In the genomic region with DNA sequence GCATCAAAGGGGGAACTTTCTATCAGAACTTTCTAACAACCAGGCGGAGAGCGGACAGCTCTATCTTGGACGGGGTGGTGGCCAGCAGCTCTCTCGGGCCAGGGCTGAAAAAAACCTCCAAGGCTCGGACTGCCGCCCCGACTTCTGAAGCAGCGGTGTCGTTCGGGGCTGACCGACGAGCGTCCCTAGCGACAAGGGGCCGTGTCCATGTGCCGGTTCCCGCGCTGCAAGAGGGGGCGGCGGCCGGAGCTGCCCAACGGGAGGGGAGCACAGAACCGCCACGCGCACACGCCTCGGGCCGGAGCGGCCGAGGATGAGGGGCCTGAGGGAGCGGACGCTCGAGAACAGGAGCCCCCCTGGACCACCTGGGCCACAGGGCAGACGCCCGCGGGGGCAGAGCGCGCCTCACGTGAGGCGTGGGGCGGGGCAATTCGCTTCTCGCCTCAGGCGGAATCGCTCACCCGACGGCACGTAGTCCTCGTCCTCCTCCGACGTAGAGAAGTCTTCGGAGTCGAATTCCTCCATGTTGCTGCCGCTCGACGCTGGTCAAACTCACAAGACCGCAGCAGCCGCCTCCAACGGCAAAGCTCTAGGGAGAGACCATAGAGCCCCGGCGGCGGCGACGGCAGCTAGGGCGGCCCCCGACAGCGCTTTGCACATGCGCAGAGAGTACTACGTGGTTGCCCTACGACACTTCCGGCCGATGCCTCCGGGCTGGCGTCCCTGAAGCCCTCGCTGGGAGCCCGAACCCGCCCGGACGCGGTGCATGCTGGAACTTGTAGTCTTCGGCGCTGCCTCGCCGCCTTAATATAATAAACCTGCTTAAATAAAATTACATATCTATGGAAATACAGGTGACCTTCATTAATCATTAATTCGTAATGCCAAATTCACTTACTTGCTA, we compare ENCODE assay signal across 1 cellular context.
TF ChIP-seq lines count a peak whose summit lies in the region.

A gene (minus strand): TSS at position 676 of the 904 bp plus-strand sequence. CDS start 151 bp downstream, at position 525.

TF ChIP-seq in HepG2, 621 proteins besides CTCF, POLR2A, EP300 and RAD21 (continued from another document and continues in another):
- TF ChIP-seq, protein P1, sequence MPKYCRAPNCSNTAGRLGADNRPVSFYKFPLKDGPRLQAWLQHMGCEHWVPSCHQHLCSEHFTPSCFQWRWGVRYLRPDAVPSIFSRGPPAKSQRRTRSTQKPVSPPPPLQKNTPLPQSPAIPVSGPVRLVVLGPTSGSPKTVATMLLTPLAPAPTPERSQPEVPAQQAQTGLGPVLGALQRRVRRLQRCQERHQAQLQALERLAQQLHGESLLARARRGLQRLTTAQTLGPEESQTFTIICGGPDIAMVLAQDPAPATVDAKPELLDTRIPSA (CRISPR knock-in tag; IDR thresholded peaks at IDR 0.05; ENCODE audit: borderline replicate concordance), result peak; percentile 97
- TF ChIP-seq ZNF598 (CRISPR knock-in tag; IDR thresholded peaks at IDR 0.05; ENCODE audit: borderline replicate concordance) (peak; percentile 93; the same call in 1 of the 2 replicates), SMAD1 (CRISPR knock-in tag; IDR thresholded peaks at IDR 0.05; ENCODE audit: borderline replicate concordance, low read depth) (peak; percentile 95), POLR2AphosphoS5 (IDR thresholded peaks at IDR 0.05; ENCODE audit: low read depth, low read length) (peak; percentile 86), ZBTB20 (CRISPR knock-in tag; IDR thresholded peaks at IDR 0.05; ENCODE audit: borderline replicate concordance, low read depth) (peak; percentile 79; the same call in 1 of the 2 replicates), SKI (IDR thresholded peaks at IDR 0.05; ENCODE audit: partially characterized antibody) (no peak), HOXD1 (CRISPR knock-in tag; IDR thresholded peaks at IDR 0.05) (no peak; the same call in 1 of the 2 replicates), ZNF282 (IDR thresholded peaks at IDR 0.05; ENCODE audit: partially characterized antibody) (no peak), PTBP1 (IDR thresholded peaks at IDR 0.05; ENCODE audit: low read depth, low read length, poor library complexity, severe bottlenecking) (peak; percentile 48), ZNF350 (CRISPR knock-in tag; IDR thresholded peaks at IDR 0.05; ENCODE audit: borderline replicate concordance, low read depth) (peak; percentile 95), KAT8 (CRISPR knock-in tag; IDR thresholded peaks at IDR 0.05) (no peak; the same call in 1 of the 2 replicates), CHCHD3 (CRISPR knock-in tag; IDR thresholded peaks at IDR 0.05) (peak; percentile 77; the same call in 1 of the 2 replicates), GATAD2A (CRISPR knock-in tag; IDR thresholded peaks at IDR 0.05) (no peak), FOXO1 (CRISPR knock-in tag; IDR thresholded peaks at IDR 0.05) (peak; percentile 27), REL (CRISPR knock-in tag; conservative IDR thresholded peaks at IDR 0.05) (peak; percentile 87; the same call in 1 of the 2 replicates), ATRX (CRISPR knock-in tag; IDR thresholded peaks at IDR 0.05; ENCODE audit: borderline replicate concordance) (no peak), ZNF326 (CRISPR knock-in tag; IDR thresholded peaks at IDR 0.05; ENCODE audit: borderline replicate concordance) (no peak)
- TF ChIP-seq, protein P2, sequence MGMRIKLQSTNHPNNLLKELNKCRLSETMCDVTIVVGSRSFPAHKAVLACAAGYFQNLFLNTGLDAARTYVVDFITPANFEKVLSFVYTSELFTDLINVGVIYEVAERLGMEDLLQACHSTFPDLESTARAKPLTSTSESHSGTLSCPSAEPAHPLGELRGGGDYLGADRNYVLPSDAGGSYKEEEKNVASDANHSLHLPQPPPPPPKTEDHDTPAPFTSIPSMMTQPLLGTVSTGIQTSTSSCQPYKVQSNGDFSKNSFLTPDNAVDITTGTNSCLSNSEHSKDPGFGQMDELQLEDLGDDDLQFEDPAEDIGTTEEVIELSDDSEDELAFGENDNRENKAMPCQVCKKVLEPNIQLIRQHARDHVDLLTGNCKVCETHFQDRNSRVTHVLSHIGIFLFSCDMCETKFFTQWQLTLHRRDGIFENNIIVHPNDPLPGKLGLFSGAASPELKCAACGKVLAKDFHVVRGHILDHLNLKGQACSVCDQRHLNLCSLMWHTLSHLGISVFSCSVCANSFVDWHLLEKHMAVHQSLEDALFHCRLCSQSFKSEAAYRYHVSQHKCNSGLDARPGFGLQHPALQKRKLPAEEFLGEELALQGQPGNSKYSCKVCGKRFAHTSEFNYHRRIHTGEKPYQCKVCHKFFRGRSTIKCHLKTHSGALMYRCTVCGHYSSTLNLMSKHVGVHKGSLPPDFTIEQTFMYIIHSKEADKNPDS (CRISPR knock-in tag; IDR thresholded peaks at IDR 0.05), result peak; percentile 70; the same call in 1 of the 2 replicates
- TF ChIP-seq, protein P3, sequence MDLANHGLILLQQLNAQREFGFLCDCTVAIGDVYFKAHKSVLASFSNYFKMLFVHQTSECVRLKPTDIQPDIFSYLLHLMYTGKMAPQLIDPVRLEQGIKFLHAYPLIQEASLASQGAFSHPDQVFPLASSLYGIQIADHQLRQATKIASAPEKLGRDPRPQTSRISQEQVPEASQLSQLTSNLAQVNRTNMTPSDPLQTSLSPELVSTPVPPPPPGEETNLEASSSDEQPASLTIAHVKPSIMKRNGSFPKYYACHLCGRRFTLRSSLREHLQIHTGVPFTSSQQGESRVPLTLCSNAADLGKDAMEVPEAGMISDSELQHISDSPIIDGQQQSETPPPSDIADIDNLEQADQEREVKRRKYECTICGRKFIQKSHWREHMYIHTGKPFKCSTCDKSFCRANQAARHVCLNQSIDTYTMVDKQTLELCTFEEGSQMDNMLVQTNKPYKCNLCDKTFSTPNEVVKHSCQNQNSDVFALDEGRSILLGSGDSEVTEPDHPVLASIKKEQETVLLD (CRISPR knock-in tag; IDR thresholded peaks at IDR 0.05; ENCODE audit: low read depth), result peak; percentile 90
- TF ChIP-seq, protein P4, sequence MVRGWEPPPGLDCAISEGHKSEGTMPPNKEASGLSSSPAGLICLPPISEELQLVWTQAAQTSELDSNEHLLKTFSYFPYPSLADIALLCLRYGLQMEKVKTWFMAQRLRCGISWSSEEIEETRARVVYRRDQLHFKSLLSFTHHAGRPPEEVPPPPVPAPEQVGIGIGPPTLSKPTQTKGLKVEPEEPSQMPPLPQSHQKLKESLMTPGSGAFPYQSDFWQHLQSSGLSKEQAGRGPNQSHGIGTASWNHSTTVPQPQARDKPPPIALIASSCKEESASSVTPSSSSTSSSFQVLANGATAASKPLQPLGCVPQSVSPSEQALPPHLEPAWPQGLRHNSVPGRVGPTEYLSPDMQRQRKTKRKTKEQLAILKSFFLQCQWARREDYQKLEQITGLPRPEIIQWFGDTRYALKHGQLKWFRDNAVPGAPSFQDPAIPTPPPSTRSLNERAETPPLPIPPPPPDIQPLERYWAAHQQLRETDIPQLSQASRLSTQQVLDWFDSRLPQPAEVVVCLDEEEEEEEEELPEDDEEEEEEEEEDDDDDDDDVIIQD (CRISPR knock-in tag; IDR thresholded peaks at IDR 0.05; ENCODE audit: low read depth), result peak; percentile 14; the same call in 1 of the 2 replicates
- TF ChIP-seq, protein P5, sequence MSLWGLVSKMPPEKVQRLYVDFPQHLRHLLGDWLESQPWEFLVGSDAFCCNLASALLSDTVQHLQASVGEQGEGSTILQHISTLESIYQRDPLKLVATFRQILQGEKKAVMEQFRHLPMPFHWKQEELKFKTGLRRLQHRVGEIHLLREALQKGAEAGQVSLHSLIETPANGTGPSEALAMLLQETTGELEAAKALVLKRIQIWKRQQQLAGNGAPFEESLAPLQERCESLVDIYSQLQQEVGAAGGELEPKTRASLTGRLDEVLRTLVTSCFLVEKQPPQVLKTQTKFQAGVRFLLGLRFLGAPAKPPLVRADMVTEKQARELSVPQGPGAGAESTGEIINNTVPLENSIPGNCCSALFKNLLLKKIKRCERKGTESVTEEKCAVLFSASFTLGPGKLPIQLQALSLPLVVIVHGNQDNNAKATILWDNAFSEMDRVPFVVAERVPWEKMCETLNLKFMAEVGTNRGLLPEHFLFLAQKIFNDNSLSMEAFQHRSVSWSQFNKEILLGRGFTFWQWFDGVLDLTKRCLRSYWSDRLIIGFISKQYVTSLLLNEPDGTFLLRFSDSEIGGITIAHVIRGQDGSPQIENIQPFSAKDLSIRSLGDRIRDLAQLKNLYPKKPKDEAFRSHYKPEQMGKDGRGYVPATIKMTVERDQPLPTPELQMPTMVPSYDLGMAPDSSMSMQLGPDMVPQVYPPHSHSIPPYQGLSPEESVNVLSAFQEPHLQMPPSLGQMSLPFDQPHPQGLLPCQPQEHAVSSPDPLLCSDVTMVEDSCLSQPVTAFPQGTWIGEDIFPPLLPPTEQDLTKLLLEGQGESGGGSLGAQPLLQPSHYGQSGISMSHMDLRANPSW (CRISPR knock-in tag; IDR thresholded peaks at IDR 0.05; ENCODE audit: borderline replicate concordance), result peak; percentile 27; the same call in 1 of the 2 replicates
- TF ChIP-seq, protein P6, sequence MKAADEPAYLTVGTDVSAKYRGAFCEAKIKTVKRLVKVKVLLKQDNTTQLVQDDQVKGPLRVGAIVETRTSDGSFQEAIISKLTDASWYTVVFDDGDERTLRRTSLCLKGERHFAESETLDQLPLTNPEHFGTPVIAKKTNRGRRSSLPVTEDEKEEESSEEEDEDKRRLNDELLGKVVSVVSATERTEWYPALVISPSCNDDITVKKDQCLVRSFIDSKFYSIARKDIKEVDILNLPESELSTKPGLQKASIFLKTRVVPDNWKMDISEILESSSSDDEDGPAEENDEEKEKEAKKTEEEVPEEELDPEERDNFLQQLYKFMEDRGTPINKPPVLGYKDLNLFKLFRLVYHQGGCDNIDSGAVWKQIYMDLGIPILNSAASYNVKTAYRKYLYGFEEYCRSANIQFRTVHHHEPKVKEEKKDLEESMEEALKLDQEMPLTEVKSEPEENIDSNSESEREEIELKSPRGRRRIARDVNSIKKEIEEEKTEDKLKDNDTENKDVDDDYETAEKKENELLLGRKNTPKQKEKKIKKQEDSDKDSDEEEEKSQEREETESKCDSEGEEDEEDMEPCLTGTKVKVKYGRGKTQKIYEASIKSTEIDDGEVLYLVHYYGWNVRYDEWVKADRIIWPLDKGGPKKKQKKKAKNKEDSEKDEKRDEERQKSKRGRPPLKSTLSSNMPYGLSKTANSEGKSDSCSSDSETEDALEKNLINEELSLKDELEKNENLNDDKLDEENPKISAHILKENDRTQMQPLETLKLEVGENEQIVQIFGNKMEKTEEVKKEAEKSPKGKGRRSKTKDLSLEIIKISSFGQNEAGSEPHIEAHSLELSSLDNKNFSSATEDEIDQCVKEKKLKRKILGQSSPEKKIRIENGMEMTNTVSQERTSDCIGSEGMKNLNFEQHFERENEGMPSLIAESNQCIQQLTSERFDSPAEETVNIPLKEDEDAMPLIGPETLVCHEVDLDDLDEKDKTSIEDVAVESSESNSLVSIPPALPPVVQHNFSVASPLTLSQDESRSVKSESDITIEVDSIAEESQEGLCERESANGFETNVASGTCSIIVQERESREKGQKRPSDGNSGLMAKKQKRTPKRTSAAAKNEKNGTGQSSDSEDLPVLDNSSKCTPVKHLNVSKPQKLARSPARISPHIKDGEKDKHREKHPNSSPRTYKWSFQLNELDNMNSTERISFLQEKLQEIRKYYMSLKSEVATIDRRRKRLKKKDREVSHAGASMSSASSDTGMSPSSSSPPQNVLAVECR (CRISPR knock-in tag; IDR thresholded peaks at IDR 0.05; ENCODE audit: borderline replicate concordance), result peak; percentile 100
- TF ChIP-seq, protein P7, sequence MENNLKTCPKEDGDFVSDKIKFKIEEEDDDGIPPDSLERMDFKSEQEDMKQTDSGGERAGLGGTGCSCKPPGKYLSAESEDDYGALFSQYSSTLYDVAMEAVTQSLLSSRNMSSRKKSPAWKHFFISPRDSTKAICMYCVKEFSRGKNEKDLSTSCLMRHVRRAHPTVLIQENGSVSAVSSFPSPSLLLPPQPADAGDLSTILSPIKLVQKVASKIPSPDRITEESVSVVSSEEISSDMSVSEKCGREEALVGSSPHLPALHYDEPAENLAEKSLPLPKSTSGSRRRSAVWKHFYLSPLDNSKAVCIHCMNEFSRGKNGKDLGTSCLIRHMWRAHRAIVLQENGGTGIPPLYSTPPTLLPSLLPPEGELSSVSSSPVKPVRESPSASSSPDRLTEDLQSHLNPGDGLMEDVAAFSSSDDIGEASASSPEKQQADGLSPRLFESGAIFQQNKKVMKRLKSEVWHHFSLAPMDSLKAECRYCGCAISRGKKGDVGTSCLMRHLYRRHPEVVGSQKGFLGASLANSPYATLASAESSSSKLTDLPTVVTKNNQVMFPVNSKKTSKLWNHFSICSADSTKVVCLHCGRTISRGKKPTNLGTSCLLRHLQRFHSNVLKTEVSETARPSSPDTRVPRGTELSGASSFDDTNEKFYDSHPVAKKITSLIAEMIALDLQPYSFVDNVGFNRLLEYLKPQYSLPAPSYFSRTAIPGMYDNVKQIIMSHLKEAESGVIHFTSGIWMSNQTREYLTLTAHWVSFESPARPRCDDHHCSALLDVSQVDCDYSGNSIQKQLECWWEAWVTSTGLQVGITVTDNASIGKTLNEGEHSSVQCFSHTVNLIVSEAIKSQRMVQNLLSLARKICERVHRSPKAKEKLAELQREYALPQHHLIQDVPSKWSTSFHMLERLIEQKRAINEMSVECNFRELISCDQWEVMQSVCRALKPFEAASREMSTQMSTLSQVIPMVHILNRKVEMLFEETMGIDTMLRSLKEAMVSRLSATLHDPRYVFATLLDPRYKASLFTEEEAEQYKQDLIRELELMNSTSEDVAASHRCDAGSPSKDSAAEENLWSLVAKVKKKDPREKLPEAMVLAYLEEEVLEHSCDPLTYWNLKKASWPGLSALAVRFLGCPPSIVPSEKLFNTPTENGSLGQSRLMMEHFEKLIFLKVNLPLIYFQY (CRISPR knock-in tag; IDR thresholded peaks at IDR 0.05; ENCODE audit: borderline replicate concordance), result peak; percentile 26; the same call in 1 of the 2 replicates
- TF ChIP-seq, protein P8, sequence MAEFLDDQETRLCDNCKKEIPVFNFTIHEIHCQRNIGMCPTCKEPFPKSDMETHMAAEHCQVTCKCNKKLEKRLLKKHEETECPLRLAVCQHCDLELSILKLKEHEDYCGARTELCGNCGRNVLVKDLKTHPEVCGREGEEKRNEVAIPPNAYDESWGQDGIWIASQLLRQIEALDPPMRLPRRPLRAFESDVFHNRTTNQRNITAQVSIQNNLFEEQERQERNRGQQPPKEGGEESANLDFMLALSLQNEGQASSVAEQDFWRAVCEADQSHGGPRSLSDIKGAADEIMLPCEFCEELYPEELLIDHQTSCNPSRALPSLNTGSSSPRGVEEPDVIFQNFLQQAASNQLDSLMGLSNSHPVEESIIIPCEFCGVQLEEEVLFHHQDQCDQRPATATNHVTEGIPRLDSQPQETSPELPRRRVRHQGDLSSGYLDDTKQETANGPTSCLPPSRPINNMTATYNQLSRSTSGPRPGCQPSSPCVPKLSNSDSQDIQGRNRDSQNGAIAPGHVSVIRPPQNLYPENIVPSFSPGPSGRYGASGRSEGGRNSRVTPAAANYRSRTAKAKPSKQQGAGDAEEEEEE (CRISPR knock-in tag; IDR thresholded peaks at IDR 0.05; ENCODE audit: borderline replicate concordance), result no peak; the same call in 1 of the 2 replicates
- TF ChIP-seq, protein P9, sequence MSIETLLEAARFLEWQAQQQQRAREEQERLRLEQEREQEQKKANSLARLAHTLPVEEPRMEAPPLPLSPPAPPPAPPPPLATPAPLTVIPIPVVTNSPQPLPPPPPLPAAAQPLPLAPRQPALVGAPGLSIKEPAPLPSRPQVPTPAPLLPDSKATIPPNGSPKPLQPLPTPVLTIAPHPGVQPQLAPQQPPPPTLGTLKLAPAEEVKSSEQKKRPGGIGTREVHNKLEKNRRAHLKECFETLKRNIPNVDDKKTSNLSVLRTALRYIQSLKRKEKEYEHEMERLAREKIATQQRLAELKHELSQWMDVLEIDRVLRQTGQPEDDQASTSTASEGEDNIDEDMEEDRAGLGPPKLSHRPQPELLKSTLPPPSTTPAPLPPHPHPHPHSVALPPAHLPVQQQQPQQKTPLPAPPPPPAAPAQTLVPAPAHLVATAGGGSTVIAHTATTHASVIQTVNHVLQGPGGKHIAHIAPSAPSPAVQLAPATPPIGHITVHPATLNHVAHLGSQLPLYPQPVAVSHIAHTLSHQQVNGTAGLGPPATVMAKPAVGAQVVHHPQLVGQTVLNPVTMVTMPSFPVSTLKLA (IDR thresholded peaks at IDR 0.05), result peak; percentile 90
